ENCODE assay signal across 1 cellular context in genomic region chr4:108303488-108304177, GRCh38.
TF ChIP-seq lines count a peak whose summit lies in the region.

No MANE protein-coding gene starts in this region.

TF ChIP-seq in WTC11, 78 proteins besides CTCF, POLR2A, EP300 and RAD21 (continued from another document):
- TF ChIP-seq, protein P1, sequence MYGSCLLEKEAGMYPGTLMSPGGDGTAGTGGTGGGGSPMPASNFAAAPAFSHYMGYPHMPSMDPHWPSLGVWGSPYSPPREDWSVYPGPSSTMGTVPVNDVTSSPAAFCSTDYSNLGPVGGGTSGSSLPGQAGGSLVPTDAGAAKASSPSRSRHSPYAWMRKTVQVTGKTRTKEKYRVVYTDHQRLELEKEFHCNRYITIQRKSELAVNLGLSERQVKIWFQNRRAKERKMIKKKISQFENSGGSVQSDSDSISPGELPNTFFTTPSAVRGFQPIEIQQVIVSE (CRISPR knock-in tag; IDR thresholded peaks at IDR 0.05; ENCODE audit: borderline replicate concordance) = no peak
- TF ChIP-seq RORB (CRISPR knock-in tag; IDR thresholded peaks at IDR 0.05) (no peak), CBFB (CRISPR knock-in tag; IDR thresholded peaks at IDR 0.05; ENCODE audit: low read depth) (no peak)
TF ChIP-seq in WTC11: peak in this region for 0.
